1 cellular context compared by ENCODE assay signal in the genomic region with DNA sequence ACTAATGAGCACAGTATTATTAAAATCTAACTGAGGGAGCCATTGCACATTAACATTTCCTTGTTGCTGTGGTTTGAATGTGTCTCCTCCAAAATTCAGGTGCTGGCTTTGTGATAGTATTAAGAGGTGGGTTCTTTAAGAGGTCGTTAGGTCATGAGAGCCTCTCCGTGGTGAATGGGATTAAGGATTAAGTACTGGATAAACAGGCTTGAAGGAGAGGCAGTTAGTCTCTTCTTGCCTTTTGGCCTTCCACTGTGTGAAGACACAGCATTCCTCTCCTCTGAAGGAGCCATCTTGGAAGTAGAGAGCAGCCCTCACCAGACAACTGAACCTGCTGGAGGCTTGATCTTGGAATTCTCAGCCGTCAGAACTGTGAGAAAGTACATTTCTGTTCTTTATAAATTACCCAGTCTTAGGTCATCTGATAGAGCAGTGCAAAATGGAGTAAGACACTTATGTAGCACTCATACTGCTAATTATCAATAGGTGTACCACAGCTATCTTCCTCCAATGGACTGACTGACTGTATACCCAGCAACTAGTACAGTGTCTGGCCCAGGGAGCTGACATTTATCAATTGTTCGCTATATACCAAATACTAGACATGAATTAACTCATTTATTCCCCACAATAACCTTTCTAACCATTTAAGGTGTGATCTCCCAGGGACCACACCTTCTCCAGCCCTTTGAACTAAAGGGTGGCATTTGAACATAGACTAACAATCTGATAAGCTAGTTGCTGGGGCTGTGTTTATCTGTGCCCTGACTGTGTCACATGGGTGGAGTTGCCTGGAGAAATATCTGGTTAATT.
A peak's percentile ranks its signal among the peaks of the same experiment; 100 is the strongest.
TF ChIP-seq lines count a peak whose summit lies in the region.

No MANE protein-coding gene starts in this region.

TF ChIP-seq in K562, 482 proteins besides CTCF, POLR2A, EP300 and RAD21 (continues in another document):
- TF ChIP-seq YY1 (IDR thresholded peaks at IDR 0.05; ENCODE audit: borderline replicate concordance in 1 of 3, control insufficient read depth in 1 of 3, extremely low read depth in 1 of 3, insufficient read depth in 3 of 3, insufficient read length in 1 of 3, insufficient replicate concordance in 2 of 3, low read depth in 1 of 3, low read length in 2 of 3) = peak in 1 of 3 experiments; percentile 21
- TF ChIP-seq ZBTB17 (CRISPR knock-in tag; IDR thresholded peaks at IDR 0.05) = peak; percentile 38; the same call in 1 of the 2 replicates
- no peak for TF ChIP-seq SRSF3 (IDR thresholded peaks at IDR 0.05; ENCODE audit: insufficient read depth, low read length)
- no peak for TF ChIP-seq ZNF717 (CRISPR knock-in tag; IDR thresholded peaks at IDR 0.05)
- TF ChIP-seq ZNF79 (CRISPR knock-in tag; IDR thresholded peaks at IDR 0.05; ENCODE audit: low read depth) = peak; percentile 25; the same call in 1 of the 2 replicates
- TF ChIP-seq BDP1 (IDR thresholded peaks at IDR 0.05; ENCODE audit: insufficient read depth, insufficient read length) = no peak
- no peak for TF ChIP-seq ESRRB (CRISPR knock-in tag; IDR thresholded peaks at IDR 0.05; ENCODE audit: borderline replicate concordance)
- TF ChIP-seq, protein P1, sequence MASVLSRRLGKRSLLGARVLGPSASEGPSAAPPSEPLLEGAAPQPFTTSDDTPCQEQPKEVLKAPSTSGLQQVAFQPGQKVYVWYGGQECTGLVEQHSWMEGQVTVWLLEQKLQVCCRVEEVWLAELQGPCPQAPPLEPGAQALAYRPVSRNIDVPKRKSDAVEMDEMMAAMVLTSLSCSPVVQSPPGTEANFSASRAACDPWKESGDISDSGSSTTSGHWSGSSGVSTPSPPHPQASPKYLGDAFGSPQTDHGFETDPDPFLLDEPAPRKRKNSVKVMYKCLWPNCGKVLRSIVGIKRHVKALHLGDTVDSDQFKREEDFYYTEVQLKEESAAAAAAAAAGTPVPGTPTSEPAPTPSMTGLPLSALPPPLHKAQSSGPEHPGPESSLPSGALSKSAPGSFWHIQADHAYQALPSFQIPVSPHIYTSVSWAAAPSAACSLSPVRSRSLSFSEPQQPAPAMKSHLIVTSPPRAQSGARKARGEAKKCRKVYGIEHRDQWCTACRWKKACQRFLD (CRISPR knock-in tag; IDR thresholded peaks at IDR 0.05) = peak; percentile 58; the same call in 1 of the 2 replicates
- 0 out of 2 replicates have a peak, but pooled peaks have one; percentile 20 for TF ChIP-seq GATA2 (CRISPR knock-in tag; IDR thresholded peaks at IDR 0.05)
- TF ChIP-seq ZKSCAN8 (CRISPR knock-in tag; IDR thresholded peaks at IDR 0.05) = peak; percentile 57; the same call in 1 of the 2 replicates
- TF ChIP-seq, protein P2, sequence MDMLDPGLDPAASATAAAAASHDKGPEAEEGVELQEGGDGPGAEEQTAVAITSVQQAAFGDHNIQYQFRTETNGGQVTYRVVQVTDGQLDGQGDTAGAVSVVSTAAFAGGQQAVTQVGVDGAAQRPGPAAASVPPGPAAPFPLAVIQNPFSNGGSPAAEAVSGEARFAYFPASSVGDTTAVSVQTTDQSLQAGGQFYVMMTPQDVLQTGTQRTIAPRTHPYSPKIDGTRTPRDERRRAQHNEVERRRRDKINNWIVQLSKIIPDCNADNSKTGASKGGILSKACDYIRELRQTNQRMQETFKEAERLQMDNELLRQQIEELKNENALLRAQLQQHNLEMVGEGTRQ (CRISPR knock-in tag; IDR thresholded peaks at IDR 0.05) = peak; percentile 43; the same call in 1 of the 2 replicates
- TF ChIP-seq DMBX1 (CRISPR knock-in tag; IDR thresholded peaks at IDR 0.05; ENCODE audit: borderline replicate concordance) = 0 out of 2 replicates have a peak, but pooled peaks have one; percentile 57
- TF ChIP-seq JUN (IDR thresholded peaks at IDR 0.05; ENCODE audit: borderline replicate concordance, low read depth, low read length) = no peak
- TF ChIP-seq JUN (CRISPR knock-in tag; IDR thresholded peaks at IDR 0.05; ENCODE audit: borderline replicate concordance) = no peak
- no peak for TF ChIP-seq TAF7 (tag; IDR thresholded peaks at IDR 0.05)
- TF ChIP-seq ZNF311 (CRISPR knock-in tag; IDR thresholded peaks at IDR 0.05) = peak; percentile 73
- no peak for TF ChIP-seq XRCC3 (IDR thresholded peaks at IDR 0.05)
- TF ChIP-seq AFF1 (IDR thresholded peaks at IDR 0.05; ENCODE audit: low read depth in 1 of 2, partially characterized antibody in 2 of 2) = peak in 1 of 2 experiments; percentile 5
- TF ChIP-seq NR2C1 (IDR thresholded peaks at IDR 0.05) = 0 out of 2 replicates have a peak, but pooled peaks have one; percentile 37
- no peak for TF ChIP-seq NR2C1 (tag; IDR thresholded peaks at IDR 0.05)
- no peak for TF ChIP-seq TRIM25 (IDR thresholded peaks at IDR 0.05; ENCODE audit: borderline replicate concordance)
- TF ChIP-seq KDM4B (IDR thresholded peaks at IDR 0.05; ENCODE audit: borderline replicate concordance in 2 of 2, low read depth in 1 of 2) = no peak
- 0 out of 4 replicates have a peak, but pooled peaks have one; percentile 6 to 16 for TF ChIP-seq KDM1A (IDR thresholded peaks at IDR 0.05)
- TF ChIP-seq, protein P3, sequence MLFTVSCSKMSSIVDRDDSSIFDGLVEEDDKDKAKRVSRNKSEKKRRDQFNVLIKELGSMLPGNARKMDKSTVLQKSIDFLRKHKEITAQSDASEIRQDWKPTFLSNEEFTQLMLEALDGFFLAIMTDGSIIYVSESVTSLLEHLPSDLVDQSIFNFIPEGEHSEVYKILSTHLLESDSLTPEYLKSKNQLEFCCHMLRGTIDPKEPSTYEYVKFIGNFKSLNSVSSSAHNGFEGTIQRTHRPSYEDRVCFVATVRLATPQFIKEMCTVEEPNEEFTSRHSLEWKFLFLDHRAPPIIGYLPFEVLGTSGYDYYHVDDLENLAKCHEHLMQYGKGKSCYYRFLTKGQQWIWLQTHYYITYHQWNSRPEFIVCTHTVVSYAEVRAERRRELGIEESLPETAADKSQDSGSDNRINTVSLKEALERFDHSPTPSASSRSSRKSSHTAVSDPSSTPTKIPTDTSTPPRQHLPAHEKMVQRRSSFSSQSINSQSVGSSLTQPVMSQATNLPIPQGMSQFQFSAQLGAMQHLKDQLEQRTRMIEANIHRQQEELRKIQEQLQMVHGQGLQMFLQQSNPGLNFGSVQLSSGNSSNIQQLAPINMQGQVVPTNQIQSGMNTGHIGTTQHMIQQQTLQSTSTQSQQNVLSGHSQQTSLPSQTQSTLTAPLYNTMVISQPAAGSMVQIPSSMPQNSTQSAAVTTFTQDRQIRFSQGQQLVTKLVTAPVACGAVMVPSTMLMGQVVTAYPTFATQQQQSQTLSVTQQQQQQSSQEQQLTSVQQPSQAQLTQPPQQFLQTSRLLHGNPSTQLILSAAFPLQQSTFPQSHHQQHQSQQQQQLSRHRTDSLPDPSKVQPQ (CRISPR knock-in tag; IDR thresholded peaks at IDR 0.05; ENCODE audit: borderline replicate concordance) = no peak
- no peak for TF ChIP-seq CBX8 (IDR thresholded peaks at IDR 0.05; ENCODE audit: borderline replicate concordance, extremely low read depth, low read depth, low read length, poor library complexity, severe bottlenecking)
- TF ChIP-seq TBP (optimal IDR thresholded peaks at IDR 0.05; ENCODE audit: low read depth, low read length) = peak; percentile 31
- TF ChIP-seq ZNF12 (CRISPR knock-in tag; IDR thresholded peaks at IDR 0.05) = no peak
- TF ChIP-seq NR0B1 (IDR thresholded peaks at IDR 0.05; ENCODE audit: partially characterized antibody) = no peak
- TF ChIP-seq ZNF384 (IDR thresholded peaks at IDR 0.05; ENCODE audit: low read depth, low read length) = no peak
- 0 out of 2 replicates have a peak, but pooled peaks have one; percentile 74 for TF ChIP-seq ATF6 (CRISPR knock-in tag; IDR thresholded peaks at IDR 0.05)
- TF ChIP-seq RBM39 (optimal IDR thresholded peaks at IDR 0.05; ENCODE audit: low read depth, low read length) = no peak
- TF ChIP-seq POLR2H (tag; IDR thresholded peaks at IDR 0.05; ENCODE audit: low read depth) = no peak
- TF ChIP-seq NR4A1 (CRISPR knock-in tag; IDR thresholded peaks at IDR 0.05) = no peak
- TF ChIP-seq NR4A1 (tag; IDR thresholded peaks at IDR 0.05) = peak; percentile 75; the same call in 1 of the 2 replicates
- TF ChIP-seq ZNF76 (CRISPR knock-in tag; IDR thresholded peaks at IDR 0.05; ENCODE audit: borderline replicate concordance) = no peak
- TF ChIP-seq ZNF639 (CRISPR knock-in tag; conservative IDR thresholded peaks at IDR 0.05 in 1 of 2, IDR thresholded peaks at IDR 0.05 in 1 of 2) = 0 out of 4 replicates have a peak, but pooled peaks of 1 of the 2 experiments have one; percentile 59
- TF ChIP-seq ZEB2 (IDR thresholded peaks at IDR 0.05) = no peak
- TF ChIP-seq EP400 (IDR thresholded peaks at IDR 0.05) = peak; percentile 13
- no peak; the same call in 1 of the 2 replicates for TF ChIP-seq ILF3 (IDR thresholded peaks at IDR 0.05; ENCODE audit: borderline replicate concordance)
- no peak for TF ChIP-seq SMAD2 (IDR thresholded peaks at IDR 0.05; ENCODE audit: low read depth, low read length)
- 0 out of 2 replicates have a peak, but pooled peaks have one; percentile 11 for TF ChIP-seq ZNF197 (CRISPR knock-in tag; IDR thresholded peaks at IDR 0.05; ENCODE audit: low read depth)
- TF ChIP-seq NR2C2 (CRISPR knock-in tag; IDR thresholded peaks at IDR 0.05) = no peak
- TF ChIP-seq NR2C2 (tag; IDR thresholded peaks at IDR 0.05) = peak; percentile 62
- TF ChIP-seq NCOA1 (IDR thresholded peaks at IDR 0.05; ENCODE audit: low read depth) = no peak
